ENCODE assay signal across 21 cellular contexts in genomic region chr17:27759528-27759927, GRCh38.
"Had no signal": no experiment of that assay in that cellular context is flagged by ENCODE, and none has a peak within 500 bp of the region (broad histone marks: within the 10 kb centered on the region; RNA-seq: fewer than 3 reads in every experiment).

No MANE protein-coding gene starts in this region.

- H3K27me3 ChIP-seq: ovary, right atrium auricular region, suprapubic skin, testis, tibial artery, transverse colon, upper lobe of right lung, uterus had no signal

- H3K36me3 ChIP-seq: ovary, prostate gland, right atrium auricular region, spleen, suprapubic skin, tibial artery, transverse colon, upper lobe of right lung, uterus had no signal

- H3K4me1 Mint-ChIP-seq: nephron progenitor cell, neural crest cell had no signal

- H3K27me3 Mint-ChIP-seq: stimulated activated naive CD8-positive, alpha-beta T cell treated with anti-CD3 and anti-CD28 coated beads, Interleukin-15, Interleukin-2, amounts not matched to agents 100 ng/mL and 50 ng/mL, for 24 hours had no signal

- H3K9me3 ChIP-seq: ovary, prostate gland, right atrium auricular region, spleen, suprapubic skin, testis, tibial artery, transverse colon, upper lobe of right lung, uterus had no signal

- H3K4me3 ChIP-seq: ovary, prostate gland, right atrium auricular region, skin epidermis, smooth muscle cell, spleen, suprapubic skin, tibial artery, transverse colon, upper lobe of right lung, uterus had no signal

- H3K4me2 ChIP-seq: smooth muscle cell had no signal

- H3K4me1 ChIP-seq: parathyroid adenoma, prostate gland, right atrium auricular region, suprapubic skin, testis, tibial artery, transverse colon, upper lobe of right lung, uterus had no signal

- H2AFZ ChIP-seq: parathyroid adenoma had no signal

- H3K9me3 Mint-ChIP-seq: naive B cell; naive thymus-derived CD8-positive, alpha-beta T cell; natural killer cell treated with Interleukin-12 subunit alpha and Interleukin-12 subunit beta and Interleukin-15 and Interleukin-18, amount 100 ng/mL, for 72 hours; nephron progenitor cell; neural crest cell; stimulated activated memory B cell treated with anti-CD40 and anti-IgM and Interleukin-4, amounts not matched to agents 10 μg/mL and 1 μg/mL and 100 μg/mL, for 72 hours; stimulated activated naive CD8-positive, alpha-beta T cell treated with anti-CD3 and anti-CD28 coated beads, Interleukin-15, Interleukin-2, amounts not matched to agents 100 ng/mL and 50 ng/mL, for 24 hours; type B pancreatic cell had no signal

- H3K27ac Mint-ChIP-seq: naive B cell; naive thymus-derived CD8-positive, alpha-beta T cell; natural killer cell treated with Interleukin-12 subunit alpha and Interleukin-12 subunit beta and Interleukin-15 and Interleukin-18, amount 100 ng/mL, for 72 hours; nephron progenitor cell; stimulated activated memory B cell treated with anti-CD40 and anti-IgM and Interleukin-4, amounts not matched to agents 10 μg/mL and 1 μg/mL and 100 μg/mL, for 72 hours; stimulated activated naive CD8-positive, alpha-beta T cell treated with anti-CD3 and anti-CD28 coated beads, Interleukin-15, Interleukin-2, amounts not matched to agents 100 ng/mL and 50 ng/mL, for 24 hours; type B pancreatic cell had no signal

- H3K4me3 Mint-ChIP-seq: naive B cell; naive thymus-derived CD8-positive, alpha-beta T cell; natural killer cell treated with Interleukin-12 subunit alpha and Interleukin-12 subunit beta and Interleukin-15 and Interleukin-18, amount 100 ng/mL, for 72 hours; nephron progenitor cell; neural crest cell; stimulated activated memory B cell treated with anti-CD40 and anti-IgM and Interleukin-4, amounts not matched to agents 10 μg/mL and 1 μg/mL and 100 μg/mL, for 72 hours; stimulated activated naive CD8-positive, alpha-beta T cell treated with anti-CD3 and anti-CD28 coated beads, Interleukin-15, Interleukin-2, amounts not matched to agents 100 ng/mL and 50 ng/mL, for 24 hours; type B pancreatic cell had no signal

- H3K9ac ChIP-seq: parathyroid adenoma had no signal

- H3K79me2 ChIP-seq: parathyroid adenoma had no signal

- H3K27ac ChIP-seq: ovary, parathyroid adenoma, prostate gland, right atrium auricular region, skin epidermis, spleen, suprapubic skin, testis, tibial artery, transverse colon, upper lobe of right lung, uterus had no signal
